Comparison of ENCODE assay signal across 14 cellular contexts in the genomic region with DNA sequence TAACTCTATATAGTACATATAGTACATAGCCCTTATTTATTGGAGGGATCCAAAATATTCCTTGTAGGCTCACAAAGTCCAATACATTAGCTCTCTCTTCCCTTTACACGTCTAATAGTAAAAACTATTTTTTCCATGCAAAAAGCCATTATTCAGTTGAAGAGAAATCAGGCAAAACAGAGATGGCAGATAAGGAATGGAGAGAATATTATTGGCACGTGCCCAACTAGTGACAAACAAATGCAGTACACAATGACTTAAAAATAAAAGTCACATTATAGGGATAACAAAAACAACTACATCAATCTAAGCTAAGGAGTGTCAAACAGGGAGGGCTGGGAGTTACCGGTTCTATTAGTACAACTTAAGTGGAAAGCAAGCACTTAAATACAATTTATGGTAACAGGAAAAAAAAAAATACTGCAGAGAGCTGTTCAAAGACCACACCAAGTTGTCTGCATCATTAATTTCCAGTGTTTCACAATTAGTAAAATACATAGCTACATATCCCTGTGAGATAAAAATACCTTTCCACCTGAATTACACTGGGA.
"Had no signal": no experiment of that assay in that cellular context is flagged by ENCODE, and none has a peak within 500 bp of the region (broad histone marks: within the 10 kb centered on the region; RNA-seq: fewer than 3 reads in every experiment).

No MANE protein-coding gene starts in this region.

- H3K4me3 ChIP-seq: cardiac muscle cell, esophagus squamous epithelium, hepatocyte, lung, right atrium auricular region, stomach had no signal

- H3K27me3 ChIP-seq: cardiac muscle cell, esophagus squamous epithelium, hepatocyte, right atrium auricular region, stomach had no signal

- H3K9me3 ChIP-seq: esophagus squamous epithelium, right atrium auricular region, stomach had no signal

- H3K27ac ChIP-seq: cardiac muscle cell, esophagus squamous epithelium, right atrium auricular region, stomach, WERI-Rb-1 had no signal

- H2AFZ ChIP-seq: hepatocyte had no signal

- DNase-seq: activated CD4-positive, alpha-beta T cell treated with anti-CD3 and anti-CD28 coated beads, Interleukin-2, amount 50 U/mL, for 4 hours; activated naive CD8-positive, alpha-beta T cell treated with anti-CD3 and anti-CD28 coated beads for 36 hours; amniotic stem cell; effector CD8-positive, alpha-beta T cell; esophagus squamous epithelium; midbrain; stimulated activated CD4-positive, alpha-beta T cell treated with anti-CD3 and anti-CD28 coated beads, Interleukin-2, amount 100 ng/mL, for 24 hours; stomach; SW 1271; WERI-Rb-1 had no signal
